In the genomic region with DNA sequence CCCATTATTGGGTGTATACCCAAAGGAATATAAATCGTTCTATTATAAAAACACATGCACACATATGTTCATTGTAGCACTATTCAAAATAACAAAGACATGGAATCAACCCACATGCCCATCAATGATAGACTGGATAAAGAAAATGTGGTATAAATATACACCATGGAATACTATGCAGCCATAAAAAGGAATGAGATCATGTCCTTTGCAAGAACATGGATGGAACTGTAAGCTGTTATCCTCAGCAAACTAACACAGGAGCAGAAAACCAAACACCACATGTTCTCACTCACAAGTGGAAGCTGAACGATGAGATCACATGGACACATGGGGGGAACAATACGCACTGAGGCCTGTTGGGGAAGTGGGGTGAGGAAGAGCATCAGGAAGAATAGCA, we compare ENCODE assay signal across 12 cellular contexts. TPM values are rescaled to one million over a fixed set of nuclear protein-coding genes. Genes with fewer than 3 reads are reported as not detected.
DNase-seq lines count a peak whose midpoint lies in the region; ATAC-seq and TF ChIP-seq lines count a peak whose summit lies in the region.
"Not testable (repeated sequence)": the region's sequence is repeated elsewhere in the genome, so short reads cannot be mapped to it uniquely, and the experiment has no call there.
"Had no signal": no experiment of that assay in that cellular context is flagged by ENCODE, and none has a peak within 500 bp of the region (broad histone marks: within the 10 kb centered on the region; RNA-seq: fewer than 3 reads in every experiment).

No MANE protein-coding gene starts in this region.

- not testable (repeated sequence) for H4K20me1 ChIP-seq in MM.1S (ENCODE audit: insufficient read depth, low read length)

- intact Hi-C loops in CD4-positive, alpha-beta T cell (cut with DNase I, micrococcal nuclease): loop anchor here in 1 of 2 experiments (2.0 to 5.0 kb wide), 3 partner anchors 14 to 158 kb away; partner anchors contain the start of gene MDM1
- intact Hi-C loops in activated CD4-positive, alpha-beta T cell treated with anti-CD3 and anti-CD28 coated beads, Interleukin-2, amount 10 ng/mL, durations not matched to agents 24 days and 14 days (cut with micrococcal nuclease): loop anchor here (1.0 to 5.0 kb wide), 5 partner anchors 11 to 132 kb away; no protein-coding TSS in a partner anchor
- intact Hi-C loops in activated T-helper 1 cell treated with anti-CD3 and anti-CD28 coated beads, Interleukin-12 subunit alpha, Interleukin-12 subunit beta, Interleukin-2, Interleukin-4 antibody, amounts not matched to agents 30 ng/mL and 10 ng/mL and 1 ng/mL, durations not matched to agents 14 hours and 24 hours and 36 hours (cut with micrococcal nuclease): loop anchor here (1.0 to 5.0 kb wide), 7 partner anchors 10 to 477 kb away; no protein-coding TSS in a partner anchor

- H3K9me2 ChIP-seq in MM.1S (replicated peaks; ENCODE audit: insufficient read depth, low read length): not testable (repeated sequence)

- H3K4me3 ChIP-seq in MM.1S (ENCODE audit: low read length): not testable (repeated sequence)

- DNase-seq in CD4-positive, alpha-beta T cell; MM.1S; activated CD4-positive, alpha-beta T cell treated with anti-CD3 and anti-CD28 coated beads, Interleukin-2, amount 10 ng/mL, durations not matched to agents 24 days and 14 days; activated T-helper 1 cell treated with anti-CD3 and anti-CD28 coated beads, Interleukin-12 subunit alpha, Interleukin-12 subunit beta, Interleukin-2, Interleukin-4 antibody, amounts not matched to agents 30 ng/mL and 10 ng/mL and 1 ng/mL, durations not matched to agents 14 hours and 24 hours and 36 hours (ENCODE audit: low spot score); activated naive CD8-positive, alpha-beta T cell treated with anti-CD3 and anti-CD28 coated beads, Interleukin-2, amount 10 ng/mL, durations not matched to agents 7 days and 5 days; immature natural killer cell; natural killer cell treated with Interleukin-12 subunit alpha and Interleukin-12 subunit beta and Interleukin-15 and Interleukin-18, amount 100 ng/mL, for 72 hours (ENCODE audit: low spot score): not testable (repeated sequence)

- H3K27me3 ChIP-seq in CD4-positive, alpha-beta T cell (ENCODE audit: control insufficient read depth, insufficient read depth, low read length); MM.1S (replicated peaks; ENCODE audit: insufficient read depth, low read length): not testable (repeated sequence)

- TF ChIP-seq CTCF in CD4-positive, alpha-beta T cell (IDR thresholded peaks at IDR 0.05); MM.1S (IDR thresholded peaks at IDR 0.05; ENCODE audit: low read length): not testable (repeated sequence)

- H3K27ac ChIP-seq in CD4-positive, alpha-beta T cell (ENCODE audit: low read depth, low read length): peak overlapping the region; percentile 86
- not testable (repeated sequence) for H3K27ac ChIP-seq in MM.1S (ENCODE audit: low read length)

- CTCF ChIA-PET in CD4-positive, alpha-beta T cell (lab: Charles Lee): interaction anchor here (1.2 kb wide), 1 partner anchor 436 kb away, joined by 3 read pairs; the partner anchor contains the start of gene RAP1B

- not testable (repeated sequence) for H3K4me1 ChIP-seq in MM.1S (ENCODE audit: low read length)

- not testable (repeated sequence) for H3K27me3 Mint-ChIP-seq in CD4-positive, alpha-beta T cell; activated CD4-positive, alpha-beta T cell treated with anti-CD3 and anti-CD28 coated beads, Interleukin-2, amount 10 ng/mL, durations not matched to agents 24 days and 14 days; activated T-helper 1 cell treated with anti-CD3 and anti-CD28 coated beads, Interleukin-12 subunit alpha, Interleukin-12 subunit beta, Interleukin-2, Interleukin-4 antibody, amounts not matched to agents 30 ng/mL and 10 ng/mL and 1 ng/mL, durations not matched to agents 14 hours and 24 hours and 36 hours (ENCODE audit: insufficient read depth); activated naive CD8-positive, alpha-beta T cell treated with anti-CD3 and anti-CD28 coated beads, Interleukin-2, amount 10 ng/mL, durations not matched to agents 7 days and 5 days; immature natural killer cell (ENCODE audit: low read depth in 3 of 3); natural killer cell treated with Interleukin-12 subunit alpha and Interleukin-12 subunit beta and Interleukin-15 and Interleukin-18, amount 100 ng/mL, for 72 hours

- H3K79me2 ChIP-seq in MM.1S (ENCODE audit: low read length): not testable (repeated sequence)

- peak overlapping the region; percentile 91 for H3K27ac Mint-ChIP-seq in CD4-positive, alpha-beta T cell
- H3K27ac Mint-ChIP-seq in activated CD4-positive, alpha-beta T cell treated with anti-CD3 and anti-CD28 coated beads, Interleukin-2, amount 10 ng/mL, durations not matched to agents 24 days and 14 days: peak overlapping the region; percentile 16
- peak overlapping the region; percentile 85 for H3K27ac Mint-ChIP-seq in activated T-helper 1 cell treated with anti-CD3 and anti-CD28 coated beads, Interleukin-12 subunit alpha, Interleukin-12 subunit beta, Interleukin-2, Interleukin-4 antibody, amounts not matched to agents 30 ng/mL and 10 ng/mL and 1 ng/mL, durations not matched to agents 14 hours and 24 hours and 36 hours
- peak overlapping the region; percentile 24 for H3K27ac Mint-ChIP-seq in activated naive CD8-positive, alpha-beta T cell treated with anti-CD3 and anti-CD28 coated beads, Interleukin-2, amount 10 ng/mL, durations not matched to agents 7 days and 5 days
- H3K27ac Mint-ChIP-seq in immature natural killer cell: peak overlapping the region in 5 of 6 donors; percentile 51 to 86 (median 67)
- peak overlapping the region; percentile 96 to 97 for H3K27ac Mint-ChIP-seq in natural killer cell treated with Interleukin-12 subunit alpha and Interleukin-12 subunit beta and Interleukin-15 and Interleukin-18, amount 100 ng/mL, for 72 hours

- H2AFZ ChIP-seq in MM.1S (ENCODE audit: low read length): not testable (repeated sequence)

- H3K4me1 Mint-ChIP-seq in CD4-positive, alpha-beta T cell (ENCODE audit: low read depth): peaks cover 61% of the 10 kb centered on the region
- peaks cover 51% of the 10 kb centered on the region for H3K4me1 Mint-ChIP-seq in activated CD4-positive, alpha-beta T cell treated with anti-CD3 and anti-CD28 coated beads, Interleukin-2, amount 10 ng/mL, durations not matched to agents 24 days and 14 days
- H3K4me1 Mint-ChIP-seq in activated T-helper 1 cell treated with anti-CD3 and anti-CD28 coated beads, Interleukin-12 subunit alpha, Interleukin-12 subunit beta, Interleukin-2, Interleukin-4 antibody, amounts not matched to agents 30 ng/mL and 10 ng/mL and 1 ng/mL, durations not matched to agents 14 hours and 24 hours and 36 hours (ENCODE audit: low read depth): peaks cover 75% of the 10 kb centered on the region
- H3K4me1 Mint-ChIP-seq in activated naive CD8-positive, alpha-beta T cell treated with anti-CD3 and anti-CD28 coated beads, Interleukin-2, amount 10 ng/mL, durations not matched to agents 7 days and 5 days: peaks cover 50% of the 10 kb centered on the region
- H3K4me1 Mint-ChIP-seq in immature natural killer cell: peaks cover 27 to 34% of the 10 kb centered on the region in 2 donors
- peaks cover 64 to 75% of the 10 kb centered on the region in 2 donors for H3K4me1 Mint-ChIP-seq in natural killer cell treated with Interleukin-12 subunit alpha and Interleukin-12 subunit beta and Interleukin-15 and Interleukin-18, amount 100 ng/mL, for 72 hours (ENCODE audit: low read depth in 2 of 2)

- POLR2A ChIA-PET in CD4-positive, alpha-beta T cell (lab: Charles Lee); activated naive CD8-positive, alpha-beta T cell treated with anti-CD3 and anti-CD28 coated beads, Interleukin-2, amount 10 ng/mL, durations not matched to agents 7 days and 5 days (lab: Charles Lee): not testable (repeated sequence)

- not testable (repeated sequence) for H3K9ac ChIP-seq in MM.1S (ENCODE audit: low read length)

- H3K4me3 Mint-ChIP-seq in CD4-positive, alpha-beta T cell: peak overlapping the region; percentile 60
- peak overlapping the region; percentile 24 for H3K4me3 Mint-ChIP-seq in activated CD4-positive, alpha-beta T cell treated with anti-CD3 and anti-CD28 coated beads, Interleukin-2, amount 10 ng/mL, durations not matched to agents 24 days and 14 days
- H3K4me3 Mint-ChIP-seq in activated T-helper 1 cell treated with anti-CD3 and anti-CD28 coated beads, Interleukin-12 subunit alpha, Interleukin-12 subunit beta, Interleukin-2, Interleukin-4 antibody, amounts not matched to agents 30 ng/mL and 10 ng/mL and 1 ng/mL, durations not matched to agents 14 hours and 24 hours and 36 hours: peak overlapping the region; percentile 32
- peak overlapping the region; percentile 56 for H3K4me3 Mint-ChIP-seq in activated naive CD8-positive, alpha-beta T cell treated with anti-CD3 and anti-CD28 coated beads, Interleukin-2, amount 10 ng/mL, durations not matched to agents 7 days and 5 days
- peak overlapping the region in 3 of 5 donors; percentile 29 to 73 (median 58) for H3K4me3 Mint-ChIP-seq in immature natural killer cell
- peak overlapping the region; percentile 90 for H3K4me3 Mint-ChIP-seq in natural killer cell treated with Interleukin-12 subunit alpha and Interleukin-12 subunit beta and Interleukin-15 and Interleukin-18, amount 100 ng/mL, for 72 hours

- not testable (repeated sequence) for H3K9me3 ChIP-seq in CD4-positive, alpha-beta T cell (ENCODE audit: control insufficient read depth, low read length); MM.1S (replicated peaks; ENCODE audit: insufficient read depth, low read length)

- H3F3A ChIP-seq in MM.1S (ENCODE audit: insufficient read depth, low read length): not testable (repeated sequence)

- peak overlapping the region; percentile 31; the same call in 1 of the 2 replicates for H3K4me2 ChIP-seq in MM.1S (ENCODE audit: low read depth, low read length)

- H3K36me3 Mint-ChIP-seq in CD4-positive, alpha-beta T cell (ENCODE audit: low read depth); activated CD4-positive, alpha-beta T cell treated with anti-CD3 and anti-CD28 coated beads, Interleukin-2, amount 10 ng/mL, durations not matched to agents 24 days and 14 days (ENCODE audit: low read depth); activated T-helper 1 cell treated with anti-CD3 and anti-CD28 coated beads, Interleukin-12 subunit alpha, Interleukin-12 subunit beta, Interleukin-2, Interleukin-4 antibody, amounts not matched to agents 30 ng/mL and 10 ng/mL and 1 ng/mL, durations not matched to agents 14 hours and 24 hours and 36 hours (ENCODE audit: low read depth); activated naive CD8-positive, alpha-beta T cell treated with anti-CD3 and anti-CD28 coated beads, Interleukin-2, amount 10 ng/mL, durations not matched to agents 7 days and 5 days; immature natural killer cell: not testable (repeated sequence)
- peaks cover 22% of the 10 kb centered on the region for H3K36me3 Mint-ChIP-seq in natural killer cell treated with Interleukin-12 subunit alpha and Interleukin-12 subunit beta and Interleukin-15 and Interleukin-18, amount 100 ng/mL, for 72 hours

- H3K36me3 ChIP-seq in MM.1S (replicated peaks; ENCODE audit: insufficient read depth, low read length): not testable (repeated sequence)

- ATAC-seq in CD4-positive, alpha-beta T cell (ENCODE audit: poor library complexity); activated naive CD8-positive, alpha-beta T cell treated with anti-CD3 and anti-CD28 coated beads, Interleukin-2, amount 10 ng/mL, durations not matched to agents 7 days and 5 days (ENCODE audit: low read depth); natural killer cell treated with Interleukin-12 subunit alpha and Interleukin-12 subunit beta and Interleukin-15 and Interleukin-18, amount 100 ng/mL, for 72 hours: not testable (repeated sequence)

- not testable (repeated sequence) for H3K9me3 Mint-ChIP-seq in CD4-positive, alpha-beta T cell; activated naive CD8-positive, alpha-beta T cell treated with anti-CD3 and anti-CD28 coated beads, Interleukin-2, amount 10 ng/mL, durations not matched to agents 7 days and 5 days; immature natural killer cell; natural killer cell treated with Interleukin-12 subunit alpha and Interleukin-12 subunit beta and Interleukin-15 and Interleukin-18, amount 100 ng/mL, for 72 hours
- H3K9me3 Mint-ChIP-seq in activated CD4-positive, alpha-beta T cell treated with anti-CD3 and anti-CD28 coated beads, Interleukin-2, amount 10 ng/mL, durations not matched to agents 24 days and 14 days: peaks cover 11% of the 10 kb centered on the region
- peaks cover 12% of the 10 kb centered on the region for H3K9me3 Mint-ChIP-seq in activated T-helper 1 cell treated with anti-CD3 and anti-CD28 coated beads, Interleukin-12 subunit alpha, Interleukin-12 subunit beta, Interleukin-2, Interleukin-4 antibody, amounts not matched to agents 30 ng/mL and 10 ng/mL and 1 ng/mL, durations not matched to agents 14 hours and 24 hours and 36 hours

RNA-seq across cellular contexts. Expression of gene IFNG, which starts 15.2 kb away (rescaled TPM):
- total RNA-seq in CD4-positive, alpha-beta T cell: 1 to 10 TPM; 2.9 to 3.2 TPM
- total RNA-seq in activated CD4-positive, alpha-beta T cell treated with anti-CD3 and anti-CD28 coated beads, Interleukin-2, amount 10 ng/mL, durations not matched to agents 24 days and 14 days: 279 and 285 TPM in 2 replicates
- 2,121 and 2,175 TPM in 2 replicates for total RNA-seq in activated T-helper 1 cell treated with anti-CD3 and anti-CD28 coated beads, Interleukin-12 subunit alpha, Interleukin-12 subunit beta, Interleukin-2, Interleukin-4 antibody, amounts not matched to agents 30 ng/mL and 10 ng/mL and 1 ng/mL, durations not matched to agents 14 hours and 24 hours and 36 hours
- under 1 TPM; 0.57 to 0.91 TPM for total RNA-seq in activated naive CD8-positive, alpha-beta T cell treated with anti-CD3 and anti-CD28 coated beads, Interleukin-2, amount 10 ng/mL, durations not matched to agents 7 days and 5 days
- polyA plus RNA-seq in immature natural killer cell: 10 to 100 TPM in 2 of 3 donors, 1 to 10 TPM in 1; 6.4 to 16.9 (median 15.7) TPM
- over 10,000 TPM; 20,993 to 58,992 TPM for total RNA-seq in natural killer cell treated with Interleukin-12 subunit alpha and Interleukin-12 subunit beta and Interleukin-15 and Interleukin-18, amount 100 ng/mL, for 72 hours
- total RNA-seq: A172, Caco-2, IMR-90, M059J had no signal
- polyA plus RNA-seq: AG04450, IMR-90 had no signal

RNA-seq across cellular contexts. Expression of gene IL26, which starts 50.8 kb away (rescaled TPM):
- total RNA-seq in CD4-positive, alpha-beta T cell: under 1 TPM in 1 of 2 experiments, not detected in 1; 0.25 TPM
- 6.9 and 7.7 TPM in 2 replicates for total RNA-seq in activated CD4-positive, alpha-beta T cell treated with anti-CD3 and anti-CD28 coated beads, Interleukin-2, amount 10 ng/mL, durations not matched to agents 24 days and 14 days
- total RNA-seq in activated T-helper 1 cell treated with anti-CD3 and anti-CD28 coated beads, Interleukin-12 subunit alpha, Interleukin-12 subunit beta, Interleukin-2, Interleukin-4 antibody, amounts not matched to agents 30 ng/mL and 10 ng/mL and 1 ng/mL, durations not matched to agents 14 hours and 24 hours and 36 hours: 6.9 and 8.1 TPM in 2 replicates
- not detected for total RNA-seq in activated naive CD8-positive, alpha-beta T cell treated with anti-CD3 and anti-CD28 coated beads, Interleukin-2, amount 10 ng/mL, durations not matched to agents 7 days and 5 days
- not detected for polyA plus RNA-seq in immature natural killer cell
- 10 to 100 TPM; 10.0 to 19.1 TPM for total RNA-seq in natural killer cell treated with Interleukin-12 subunit alpha and Interleukin-12 subunit beta and Interleukin-15 and Interleukin-18, amount 100 ng/mL, for 72 hours
- total RNA-seq: A172, Caco-2, IMR-90, M059J had no signal
- polyA plus RNA-seq: AG04450, IMR-90 had no signal

Comparison
In these comparisons a context has a peak if more than half of its experiments do, and no peak if none do; other contexts are left out.
1. H3K27ac Mint-ChIP-seq: peak in every context shown above with its lines; median percentile 96 in natural killer cell treated with Interleukin-12 subunit alpha and Interleukin-12 subunit beta and Interleukin-15 and Interleukin-18, amount 100 ng/mL, for 72 hours; 91 in CD4-positive, alpha-beta T cell; 85 in activated T-helper 1 cell treated with anti-CD3 and anti-CD28 coated beads, Interleukin-12 subunit alpha, Interleukin-12 subunit beta, Interleukin-2, Interleukin-4 antibody, amounts not matched to agents 30 ng/mL and 10 ng/mL and 1 ng/mL, durations not matched to agents 14 hours and 24 hours and 36 hours; 67 in immature natural killer cell; 24 in activated naive CD8-positive, alpha-beta T cell treated with anti-CD3 and anti-CD28 coated beads, Interleukin-2, amount 10 ng/mL, durations not matched to agents 7 days and 5 days; 16 in activated CD4-positive, alpha-beta T cell treated with anti-CD3 and anti-CD28 coated beads, Interleukin-2, amount 10 ng/mL, durations not matched to agents 24 days and 14 days.
2. H3K4me3 Mint-ChIP-seq: peak in every context shown above with its lines; median percentile 90 in natural killer cell treated with Interleukin-12 subunit alpha and Interleukin-12 subunit beta and Interleukin-15 and Interleukin-18, amount 100 ng/mL, for 72 hours; 60 in CD4-positive, alpha-beta T cell; 58 in immature natural killer cell; 56 in activated naive CD8-positive, alpha-beta T cell treated with anti-CD3 and anti-CD28 coated beads, Interleukin-2, amount 10 ng/mL, durations not matched to agents 7 days and 5 days; 32 in activated T-helper 1 cell treated with anti-CD3 and anti-CD28 coated beads, Interleukin-12 subunit alpha, Interleukin-12 subunit beta, Interleukin-2, Interleukin-4 antibody, amounts not matched to agents 30 ng/mL and 10 ng/mL and 1 ng/mL, durations not matched to agents 14 hours and 24 hours and 36 hours; 24 in activated CD4-positive, alpha-beta T cell treated with anti-CD3 and anti-CD28 coated beads, Interleukin-2, amount 10 ng/mL, durations not matched to agents 24 days and 14 days.
3. RNA of gene IFNG, which starts 15.2 kb away (total RNA-seq): 20,993 to 58,992 TPM in natural killer cell treated with Interleukin-12 subunit alpha and Interleukin-12 subunit beta and Interleukin-15 and Interleukin-18, amount 100 ng/mL, for 72 hours, 2,121 to 2,175 TPM in activated T-helper 1 cell treated with anti-CD3 and anti-CD28 coated beads, Interleukin-12 subunit alpha, Interleukin-12 subunit beta, Interleukin-2, Interleukin-4 antibody, amounts not matched to agents 30 ng/mL and 10 ng/mL and 1 ng/mL, durations not matched to agents 14 hours and 24 hours and 36 hours and 279 to 285 TPM in activated CD4-positive, alpha-beta T cell treated with anti-CD3 and anti-CD28 coated beads, Interleukin-2, amount 10 ng/mL, durations not matched to agents 24 days and 14 days; 2.9 to 3.2 TPM in CD4-positive, alpha-beta T cell and 0.57 to 0.91 TPM in activated naive CD8-positive, alpha-beta T cell treated with anti-CD3 and anti-CD28 coated beads, Interleukin-2, amount 10 ng/mL, durations not matched to agents 7 days and 5 days; every median in the first group is over 10 times any median in the second.